ENCODE assay signal across 2 cellular contexts in the genomic region with DNA sequence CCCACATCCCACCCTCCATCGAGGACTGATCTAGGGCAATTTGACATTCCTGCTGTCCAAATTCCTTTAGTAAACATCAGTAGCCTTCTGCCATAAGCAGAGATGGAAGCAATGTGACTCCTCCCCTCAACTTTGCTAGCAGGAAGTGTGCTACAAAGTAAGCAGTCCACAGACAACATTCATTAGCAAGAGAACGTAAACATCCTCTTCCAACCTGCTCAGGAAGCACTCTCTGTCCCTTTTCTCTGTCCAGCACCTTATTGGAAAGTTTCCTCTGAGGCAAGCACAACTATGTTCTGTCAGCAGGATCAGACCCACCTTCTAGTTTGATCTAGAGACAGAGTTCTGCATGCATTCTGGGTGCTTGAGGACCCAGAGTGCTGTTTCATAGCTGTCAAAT.
TF ChIP-seq lines count a peak whose summit lies in the region.

No MANE protein-coding gene starts in this region.

TF ChIP-seq in A549, 52 proteins besides CTCF, POLR2A, EP300 and RAD21 (continued from another document):
- TF ChIP-seq, protein P1, sequence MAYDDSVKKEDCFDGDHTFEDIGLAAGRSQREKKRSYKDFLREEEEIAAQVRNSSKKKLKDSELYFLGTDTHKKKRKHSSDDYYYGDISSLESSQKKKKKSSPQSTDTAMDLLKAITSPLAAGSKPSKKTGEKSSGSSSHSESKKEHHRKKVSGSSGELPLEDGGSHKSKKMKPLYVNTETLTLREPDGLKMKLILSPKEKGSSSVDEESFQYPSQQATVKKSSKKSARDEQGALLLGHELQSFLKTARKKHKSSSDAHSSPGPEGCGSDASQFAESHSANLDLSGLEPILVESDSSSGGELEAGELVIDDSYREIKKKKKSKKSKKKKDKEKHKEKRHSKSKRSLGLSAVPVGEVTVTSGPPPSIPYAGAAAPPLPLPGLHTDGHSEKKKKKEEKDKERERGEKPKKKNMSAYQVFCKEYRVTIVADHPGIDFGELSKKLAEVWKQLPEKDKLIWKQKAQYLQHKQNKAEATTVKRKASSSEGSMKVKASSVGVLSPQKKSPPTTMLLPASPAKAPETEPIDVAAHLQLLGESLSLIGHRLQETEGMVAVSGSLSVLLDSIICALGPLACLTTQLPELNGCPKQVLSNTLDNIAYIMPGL (CRISPR knock-in tag; IDR thresholded peaks at IDR 0.05; ENCODE audit: borderline replicate concordance): no peak
- no peak for TF ChIP-seq PHF8 (IDR thresholded peaks at IDR 0.05; ENCODE audit: borderline replicate concordance, low read depth)
TF ChIP-seq in A549: peak in this region for 0.

TF ChIP-seq in GM23338, 12 proteins besides CTCF, POLR2A, EP300 and RAD21 (continued from another document):
- TF ChIP-seq, protein P2, sequence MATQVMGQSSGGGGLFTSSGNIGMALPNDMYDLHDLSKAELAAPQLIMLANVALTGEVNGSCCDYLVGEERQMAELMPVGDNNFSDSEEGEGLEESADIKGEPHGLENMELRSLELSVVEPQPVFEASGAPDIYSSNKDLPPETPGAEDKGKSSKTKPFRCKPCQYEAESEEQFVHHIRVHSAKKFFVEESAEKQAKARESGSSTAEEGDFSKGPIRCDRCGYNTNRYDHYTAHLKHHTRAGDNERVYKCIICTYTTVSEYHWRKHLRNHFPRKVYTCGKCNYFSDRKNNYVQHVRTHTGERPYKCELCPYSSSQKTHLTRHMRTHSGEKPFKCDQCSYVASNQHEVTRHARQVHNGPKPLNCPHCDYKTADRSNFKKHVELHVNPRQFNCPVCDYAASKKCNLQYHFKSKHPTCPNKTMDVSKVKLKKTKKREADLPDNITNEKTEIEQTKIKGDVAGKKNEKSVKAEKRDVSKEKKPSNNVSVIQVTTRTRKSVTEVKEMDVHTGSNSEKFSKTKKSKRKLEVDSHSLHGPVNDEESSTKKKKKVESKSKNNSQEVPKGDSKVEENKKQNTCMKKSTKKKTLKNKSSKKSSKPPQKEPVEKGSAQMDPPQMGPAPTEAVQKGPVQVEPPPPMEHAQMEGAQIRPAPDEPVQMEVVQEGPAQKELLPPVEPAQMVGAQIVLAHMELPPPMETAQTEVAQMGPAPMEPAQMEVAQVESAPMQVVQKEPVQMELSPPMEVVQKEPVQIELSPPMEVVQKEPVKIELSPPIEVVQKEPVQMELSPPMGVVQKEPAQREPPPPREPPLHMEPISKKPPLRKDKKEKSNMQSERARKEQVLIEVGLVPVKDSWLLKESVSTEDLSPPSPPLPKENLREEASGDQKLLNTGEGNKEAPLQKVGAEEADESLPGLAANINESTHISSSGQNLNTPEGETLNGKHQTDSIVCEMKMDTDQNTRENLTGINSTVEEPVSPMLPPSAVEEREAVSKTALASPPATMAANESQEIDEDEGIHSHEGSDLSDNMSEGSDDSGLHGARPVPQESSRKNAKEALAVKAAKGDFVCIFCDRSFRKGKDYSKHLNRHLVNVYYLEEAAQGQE (IDR thresholded peaks at IDR 0.05; ENCODE audit: unreplicated experiment): peak; percentile 22
- no peak for TF ChIP-seq EZH2phosphoT487 (IDR thresholded peaks at IDR 0.05; ENCODE audit: unreplicated experiment)
- no peak for TF ChIP-seq POLR2AphosphoS5 (IDR thresholded peaks at IDR 0.05; ENCODE audit: low read depth)
- TF ChIP-seq NANOG (IDR thresholded peaks at IDR 0.05; ENCODE audit: borderline replicate concordance): no peak
- TF ChIP-seq JUNB (IDR thresholded peaks at IDR 0.05; ENCODE audit: unreplicated experiment): no peak
